Comparison of ENCODE assay signal across 8 cellular contexts in genomic region chr22:28855355-28856094, GRCh38. TPM values are rescaled to one million over a fixed set of nuclear protein-coding genes. Genes with fewer than 3 reads are reported as not detected.
DNase-seq lines count a peak whose midpoint lies in the region; ATAC-seq and TF ChIP-seq lines count a peak whose summit lies in the region.

No MANE protein-coding gene starts in this region.

- H3K4me1 ChIP-seq in Peyer's patch: no peaks in the 10 kb centered on the region

- TF ChIP-seq POLR2A in Peyer's patch (IDR thresholded peaks at IDR 0.05): no peak

- peak; percentile 63 for DNase-seq in DMS153 (lab: John Stamatoyannopoulos, UW)
- DNase-seq in HT1080 (ENCODE audit: low read depth): peak; percentile 60
- DNase-seq in Peyer's patch: peak in 1 of 3 donors; percentile 62
- peak; percentile 25 for DNase-seq in amniotic stem cell (lab: John Stamatoyannopoulos, UW)
- no peak for DNase-seq in left cardiac atrium
- DNase-seq in putamen (ENCODE audit: low spot score): peak; percentile 74

- H3K27me3 ChIP-seq in Peyer's patch: no peaks in the 10 kb centered on the region

- intact Hi-C loops in left cardiac atrium (cut with DNase I): loop anchor here (1.0 to 10.0 kb wide), 5 partner anchors 97 to 392 kb away; no protein-coding TSS in a partner anchor

- TF ChIP-seq CTCF in Peyer's patch (IDR thresholded peaks at IDR 0.05): peak; percentile 72 to 98 (median 91)

- ATAC-seq in left cardiac atrium: peak; percentile 44 to 77
- no peak for ATAC-seq in GM21528 (IDR thresholded peaks at IDR 0.05; ENCODE audit: low FRiP score, unreplicated experiment)
- no peak for ATAC-seq in GM18870 (IDR thresholded peaks at IDR 0.05; ENCODE audit: unreplicated experiment)

- H3K36me3 ChIP-seq in Peyer's patch: no peaks in the 10 kb centered on the region

- H3K27ac ChIP-seq in Peyer's patch: no peak overlapping the region

- no peaks in the 10 kb centered on the region for H3K9me3 ChIP-seq in Peyer's patch

- H3K4me3 ChIP-seq in Peyer's patch: no peak overlapping the region

RNA-seq across cellular contexts. Expression of gene ZNRF3, which starts 27.8 kb away (rescaled TPM):
- 7.1 and 9.1 TPM in 2 replicates for total RNA-seq in HT1080 (2014; rRNA removed; shearing (Covaris generic))
- polyA plus RNA-seq in HT1080 (2015; cell fraction: cytosol; rRNA removed): 5.0 and 6.1 TPM in 2 replicates
- 3.4 and 5.4 TPM in 2 replicates for polyA plus RNA-seq in HT1080 (2015; cell fraction: nucleus; rRNA removed)
- total RNA-seq in Peyer's patch (10 to 100 TPM in 1 of 4 donors, 1 to 10 TPM in 3; 5.8 to 17.6 (median 8.0) TPM), left cardiac atrium (1 to 10 TPM; 5.2 to 6.6 TPM)

RNA-seq across cellular contexts. Expression of gene XBP1, which starts 55.2 kb away (rescaled TPM):
- 60.9 and 71.8 TPM in 2 replicates for total RNA-seq in HT1080 (2014; rRNA removed; shearing (Covaris generic))
- polyA plus RNA-seq in HT1080 (2015; cell fraction: cytosol; rRNA removed): 95.5 and 100 TPM in 2 replicates
- polyA plus RNA-seq in HT1080 (2015; cell fraction: nucleus; rRNA removed): 121 and 141 TPM in 2 replicates
- 100 to 1,000 TPM; 139 to 287 (median 213) TPM for total RNA-seq in Peyer's patch
- 100 to 1,000 TPM in 1 of 2 donors, 10 to 100 TPM in 1; 74.8 to 144 TPM for total RNA-seq in left cardiac atrium

Comparison
In these comparisons a context has a peak if more than half of its experiments do, and no peak if none do; other contexts are left out.
1. ATAC-seq: peak in left cardiac atrium (2 of 2); none in GM21528 (single experiment) and GM18870 (single experiment).